8 cellular contexts compared by ENCODE assay signal in the genomic region with DNA sequence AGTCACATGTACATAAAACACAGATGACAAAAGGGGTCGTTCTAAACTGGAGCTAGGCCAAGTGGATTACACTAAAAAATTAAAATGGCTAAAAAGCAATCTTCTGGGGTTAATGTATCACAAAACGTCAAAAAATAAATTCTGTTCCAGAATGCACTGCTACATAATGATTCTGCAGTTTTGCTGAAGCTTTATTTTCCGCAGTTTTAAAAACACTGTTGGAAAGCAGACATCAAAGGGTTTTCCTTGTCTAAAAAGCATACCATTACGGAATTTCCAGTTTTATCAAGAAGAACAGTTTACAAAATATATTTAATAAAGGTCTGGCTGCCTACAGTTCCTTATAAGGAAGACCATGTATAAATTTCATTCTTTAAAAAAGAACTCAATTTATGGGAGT. TPM values are rescaled to one million over a fixed set of nuclear protein-coding genes. Genes with fewer than 3 reads are reported as not detected.
DNase-seq lines count a peak whose midpoint lies in the region; ATAC-seq and TF ChIP-seq lines count a peak whose summit lies in the region.

No MANE protein-coding gene starts in this region.

- H3K27ac ChIP-seq in right cardiac atrium (ENCODE audit: low read length), result no peak overlapping the region

- no peaks in the 10 kb centered on the region for H3K9me3 ChIP-seq in right cardiac atrium (ENCODE audit: control insufficient read depth, low read length)
- no peaks in the 10 kb centered on the region for H3K9me3 ChIP-seq in mononuclear cell (ENCODE audit: low read depth, low read length)

- no peak for DNase-seq in right cardiac atrium
- no peak for DNase-seq in Right ventricle myocardium superior
- no peak for DNase-seq in astrocyte of the spinal cord (ENCODE audit: low read depth, low spot score)
- no peak for DNase-seq in NOMO-1 treated with dmso at 0.1 percent for 144 hours (lab: John Stamatoyannopoulos, UW; ENCODE audit: unreplicated experiment)
- no peak for DNase-seq in GM20000 (ENCODE audit: low spot score)
- no peak for DNase-seq in cerebellar nuclear complex (lab: John Stamatoyannopoulos, UW)
- no peak for DNase-seq in ureter (ENCODE audit: low spot score)

- ATAC-seq in right cardiac atrium (no peak), Right ventricle myocardium superior (ENCODE audit: poor library complexity) (no peak)

- in situ Hi-C loops in astrocyte of the spinal cord (cut with HindIII; ENCODE audit: low sequenced_read_pairs), result no loop called here

- intact Hi-C loops in right cardiac atrium (cut with DNase I) (no loop called here), Right ventricle myocardium superior (cut with DNase I) (no loop called here)

- H3K27me3 ChIP-seq in right cardiac atrium (ENCODE audit: control insufficient read depth, insufficient read depth) (no peaks in the 10 kb centered on the region), mononuclear cell (ENCODE audit: insufficient read depth, low read length) (no peaks in the 10 kb centered on the region)

- no peaks in the 10 kb centered on the region for H3K4me1 ChIP-seq in right cardiac atrium (ENCODE audit: control insufficient read depth, insufficient read depth, low read length)
- peaks cover 42% of the 10 kb centered on the region for H3K4me1 ChIP-seq in mononuclear cell (ENCODE audit: insufficient read depth, low read length)

- TF ChIP-seq CTCF in astrocyte of the spinal cord (IDR thresholded peaks at IDR 0.05; ENCODE audit: low read depth, low read length) (no peak), GM20000 (IDR thresholded peaks at IDR 0.05; ENCODE audit: extremely low read depth, missing control alignments) (no peak)

- 51% methylated on average over 4 of the region's 4 CpGs for WGBS in right cardiac atrium

- H3K4me3 ChIP-seq in right cardiac atrium (ENCODE audit: low read length) (peak overlapping the region; percentile 64), astrocyte of the spinal cord (ENCODE audit: low read depth, low read length) (peak overlapping the region; percentile 82), mononuclear cell (ENCODE audit: low read length) (peak overlapping the region; percentile 71)

RNA-seq across cellular contexts. Expression of a gene that starts 1.4 kb away (rescaled TPM):
- 10 to 100 TPM; 13.0 to 17.1 (median 14.8) TPM for total RNA-seq in right cardiac atrium
- polyA plus RNA-seq in right cardiac atrium, result 9.1 TPM
- 6.5 TPM for total RNA-seq in Right ventricle myocardium superior
- total RNA-seq in mononuclear cell, result 54.9 TPM
- total RNA-seq in ureter, result 43.5 TPM
